15 cellular contexts compared by ENCODE assay signal in genomic region chr5:568061-568781, GRCh38. TPM values are rescaled to one million over a fixed set of nuclear protein-coding genes. Genes with fewer than 3 reads are reported as not detected.
DNase-seq lines count a peak whose midpoint lies in the region; ATAC-seq lines count a peak whose summit lies in the region.
"Had no signal": no experiment of that assay in that cellular context is flagged by ENCODE, and none has a peak within 500 bp of the region (broad histone marks: within the 10 kb centered on the region; RNA-seq: fewer than 3 reads in every experiment).

No MANE protein-coding gene starts in this region.

- intact Hi-C loops in activated CD4-positive, alpha-beta memory T cell treated with anti-CD3 and anti-CD28 coated beads for 36 hours (cut with micrococcal nuclease): no loop called here

- POLR2A ChIA-PET in activated CD4-positive, alpha-beta memory T cell treated with anti-CD3 and anti-CD28 coated beads for 36 hours (lab: Charles Lee): no interaction called here

- H3K36me3 Mint-ChIP-seq in activated CD4-positive, alpha-beta memory T cell treated with anti-CD3 and anti-CD28 coated beads for 36 hours: no peaks in the 10 kb centered on the region
- H3K36me3 Mint-ChIP-seq: IgD-negative memory B cell, mesothelial cell of epicardium had no signal

- CTCF ChIA-PET in activated CD4-positive, alpha-beta memory T cell treated with anti-CD3 and anti-CD28 coated beads for 36 hours (lab: Charles Lee): no interaction called here

- no peak for ATAC-seq in HG03280 (IDR thresholded peaks at IDR 0.05; ENCODE audit: unreplicated experiment)
- ATAC-seq in HG02759 (IDR thresholded peaks at IDR 0.05; ENCODE audit: unreplicated experiment): no peak
- ATAC-seq: activated CD4-positive, CD25-positive, alpha-beta regulatory T cell treated with anti-CD3 and anti-CD28 coated beads, Interleukin-2, amount 50 U/mL, for 24 hours; activated naive CD8-positive, alpha-beta T cell treated with anti-CD3 and anti-CD28 coated beads, Interleukin-2, amount 50 U/mL, for 24 hours; body of pancreas had no signal

- no peak overlapping the region for H3K27ac Mint-ChIP-seq in activated CD4-positive, alpha-beta memory T cell treated with anti-CD3 and anti-CD28 coated beads for 36 hours
- H3K27ac Mint-ChIP-seq: activated naive CD8-positive, alpha-beta T cell treated with anti-CD3 and anti-CD28 coated beads, Interleukin-2, amount 50 U/mL, for 24 hours; IgD-negative memory B cell; mesothelial cell of epicardium; nephron progenitor cell had no signal

- H3K9me3 Mint-ChIP-seq in activated CD4-positive, alpha-beta memory T cell treated with anti-CD3 and anti-CD28 coated beads for 36 hours: no peaks in the 10 kb centered on the region
- H3K9me3 Mint-ChIP-seq: activated naive CD8-positive, alpha-beta T cell treated with anti-CD3 and anti-CD28 coated beads, Interleukin-2, amount 50 U/mL, for 24 hours had no signal

- H3K4me3 Mint-ChIP-seq in activated CD4-positive, alpha-beta memory T cell treated with anti-CD3 and anti-CD28 coated beads for 36 hours: no peak overlapping the region
- H3K4me3 Mint-ChIP-seq: activated naive CD8-positive, alpha-beta T cell treated with anti-CD3 and anti-CD28 coated beads, Interleukin-2, amount 50 U/mL, for 24 hours; IgD-negative memory B cell; mesothelial cell of epicardium; nephron progenitor cell had no signal

- H3K4me1 Mint-ChIP-seq in activated CD4-positive, alpha-beta memory T cell treated with anti-CD3 and anti-CD28 coated beads for 36 hours (ENCODE audit: low read depth): no peaks in the 10 kb centered on the region
- H3K4me1 Mint-ChIP-seq: activated naive CD8-positive, alpha-beta T cell treated with anti-CD3 and anti-CD28 coated beads, Interleukin-2, amount 50 U/mL, for 24 hours; mesothelial cell of epicardium had no signal

- peaks cover 12% of the 10 kb centered on the region for H3K27me3 Mint-ChIP-seq in activated CD4-positive, alpha-beta memory T cell treated with anti-CD3 and anti-CD28 coated beads for 36 hours

- DNase-seq in activated CD8-positive, alpha-beta memory T cell treated with anti-CD3 and anti-CD28 coated beads for 24 hours: peak; percentile 44
- DNase-seq in activated CD8-positive, alpha-beta memory T cell treated with anti-CD3 and anti-CD28 coated beads, Interleukin-2, amount 50 U/mL, for 4 hours: no peak
- DNase-seq in activated CD4-positive, alpha-beta memory T cell treated with anti-CD3 and anti-CD28 coated beads for 36 hours: peak; percentile 5
- DNase-seq in mesenteric fat pad (ENCODE audit: low spot score): peak; percentile 88
- DNase-seq in ureter (ENCODE audit: low spot score): peak; percentile 36
- DNase-seq in NCI-H187 treated with DMSO at 0.1 percent for 48 hours (lab: John Stamatoyannopoulos, UW): no peak
- DNase-seq: activated naive CD8-positive, alpha-beta T cell treated with anti-CD3 and anti-CD28 coated beads, Interleukin-2, amount 50 U/mL, for 24 hours; body of pancreas; NCI-H2029; nephron progenitor cell had no signal

RNA-seq across cellular contexts. Expression of gene CEP72, which starts 43.9 kb away (rescaled TPM):
- total RNA-seq in activated CD4-positive, alpha-beta memory T cell treated with anti-CD3 and anti-CD28 coated beads for 36 hours: 10 to 100 TPM; 21.6 to 22.5 TPM
- 2.0 TPM for total RNA-seq in mesenteric fat pad
- total RNA-seq in ureter: 10.9 TPM

RNA-seq across cellular contexts. Expression of gene SLC9A3, which starts 44.0 kb away (rescaled TPM):
- 1 to 10 TPM; 1.7 to 1.8 TPM for total RNA-seq in activated CD4-positive, alpha-beta memory T cell treated with anti-CD3 and anti-CD28 coated beads for 36 hours
- 1.1 TPM for total RNA-seq in mesenteric fat pad
- 1.1 TPM for total RNA-seq in ureter

Comparison
In these comparisons a context has a peak if more than half of its experiments do, and no peak if none do; other contexts are left out.
1. DNase-seq: peak in activated CD8-positive, alpha-beta memory T cell treated with anti-CD3 and anti-CD28 coated beads for 24 hours (single experiment), activated CD4-positive, alpha-beta memory T cell treated with anti-CD3 and anti-CD28 coated beads for 36 hours (single experiment), mesenteric fat pad (single experiment) and ureter (single experiment); none in activated CD8-positive, alpha-beta memory T cell treated with anti-CD3 and anti-CD28 coated beads, Interleukin-2, amount 50 U/mL, for 4 hours (single experiment) and NCI-H187 treated with DMSO at 0.1 percent for 48 hours (single experiment).